Comparison of ENCODE assay signal across 1 cellular context in the genomic region with DNA sequence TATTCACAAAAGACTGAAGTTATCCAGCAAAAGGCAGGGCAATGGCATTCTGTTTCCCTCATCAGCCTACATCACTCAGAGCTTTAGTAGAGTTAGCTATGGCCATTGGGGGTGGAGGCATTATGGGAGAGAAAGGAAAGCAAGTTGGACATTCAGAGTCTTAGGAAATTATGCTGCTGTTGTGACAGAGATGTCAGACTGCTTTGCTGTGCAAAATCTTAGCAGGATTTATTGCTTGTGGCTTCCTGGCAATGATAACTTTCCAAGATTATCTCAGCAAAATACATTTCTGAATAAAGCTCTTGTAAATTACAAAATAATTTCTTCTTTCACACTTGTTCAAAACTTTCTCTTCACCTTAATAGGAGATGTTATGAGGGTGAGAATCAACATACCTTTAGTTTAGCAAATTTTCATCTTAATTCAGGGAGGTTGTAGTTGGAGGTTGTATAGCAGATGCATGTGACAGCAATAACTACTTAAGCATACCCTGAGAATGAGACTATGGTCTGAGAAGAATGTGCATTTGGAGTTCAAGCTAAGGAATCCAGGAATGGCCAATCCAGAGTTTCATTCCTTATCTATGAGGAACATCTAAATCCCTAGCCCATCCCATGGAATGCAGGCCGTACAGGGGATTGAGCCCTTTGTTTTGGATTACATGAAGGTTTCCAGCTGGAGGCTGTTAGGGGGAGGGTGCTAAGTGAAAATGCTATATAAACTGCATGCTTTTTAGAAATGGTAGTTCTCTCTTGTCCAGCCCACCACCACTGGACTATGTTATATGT.
TF ChIP-seq lines count a peak whose summit lies in the region.

No MANE protein-coding gene starts in this region.

TF ChIP-seq in IMR-90, 13 proteins besides CTCF, POLR2A, EP300 and RAD21:
- no peak for TF ChIP-seq FOS (IDR thresholded peaks at IDR 0.05; ENCODE audit: low read depth, low read length)
- TF ChIP-seq CEBPB (IDR thresholded peaks at IDR 0.05; ENCODE audit: low read depth, low read length): no peak
- no peak for TF ChIP-seq MAFK (IDR thresholded peaks at IDR 0.05; ENCODE audit: low read depth, low read length)
- TF ChIP-seq NFE2L2 (IDR thresholded peaks at IDR 0.05; ENCODE audit: low read depth, low read length): no peak
- TF ChIP-seq RFX5 (IDR thresholded peaks at IDR 0.05; ENCODE audit: low read depth, low read length): no peak
- TF ChIP-seq, protein P1, sequence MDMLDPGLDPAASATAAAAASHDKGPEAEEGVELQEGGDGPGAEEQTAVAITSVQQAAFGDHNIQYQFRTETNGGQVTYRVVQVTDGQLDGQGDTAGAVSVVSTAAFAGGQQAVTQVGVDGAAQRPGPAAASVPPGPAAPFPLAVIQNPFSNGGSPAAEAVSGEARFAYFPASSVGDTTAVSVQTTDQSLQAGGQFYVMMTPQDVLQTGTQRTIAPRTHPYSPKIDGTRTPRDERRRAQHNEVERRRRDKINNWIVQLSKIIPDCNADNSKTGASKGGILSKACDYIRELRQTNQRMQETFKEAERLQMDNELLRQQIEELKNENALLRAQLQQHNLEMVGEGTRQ (IDR thresholded peaks at IDR 0.05; ENCODE audit: low read depth, low read length): no peak
- TF ChIP-seq RCOR1 (IDR thresholded peaks at IDR 0.05; ENCODE audit: insufficient replicate concordance, low read length): no peak
- no peak for TF ChIP-seq SMC3 (IDR thresholded peaks at IDR 0.05; ENCODE audit: low read depth, low read length)
- no peak for TF ChIP-seq MAZ (IDR thresholded peaks at IDR 0.05; ENCODE audit: borderline replicate concordance, low read depth, low read length)
